9 cellular contexts compared by ENCODE assay signal in genomic region chr5:10595678-10596309, GRCh38. TPM values are rescaled to one million over a fixed set of nuclear protein-coding genes. Genes with fewer than 3 reads are reported as not detected.
DNase-seq lines count a peak whose midpoint lies in the region; ATAC-seq and TF ChIP-seq lines count a peak whose summit lies in the region.
"Had no signal": no experiment of that assay in that cellular context is flagged by ENCODE, and none has a peak within 500 bp of the region (broad histone marks: within the 10 kb centered on the region; RNA-seq: fewer than 3 reads in every experiment).

No MANE protein-coding gene starts in this region.

- no peaks in the 10 kb centered on the region for H4K20me1 ChIP-seq in osteoblast (ENCODE audit: insufficient read depth, low read length)

- no peak for TF ChIP-seq CTCF in osteoblast (IDR thresholded peaks at IDR 0.05; ENCODE audit: extremely low read depth, low read depth, low read length)

- peak overlapping the region; percentile 84 for H2AFZ ChIP-seq in osteoblast (ENCODE audit: low read length)

- H3K27ac Mint-ChIP-seq in T-helper 1 cell treated with Interleukin-12 subunit alpha and Interleukin-12 subunit beta and Interleukin-4 antibody, amounts not matched to agents 30 μg/mL and 1 μg/mL, for 36 hours, result peak overlapping the region; percentile 75

- H3K27me3 Mint-ChIP-seq in T-helper 1 cell treated with Interleukin-12 subunit alpha and Interleukin-12 subunit beta and Interleukin-4 antibody, amounts not matched to agents 30 μg/mL and 1 μg/mL, for 36 hours (ENCODE audit: low read depth), result no peaks in the 10 kb centered on the region
- H3K27me3 Mint-ChIP-seq: IgD-negative memory B cell had no signal

- peaks cover 62% of the 10 kb centered on the region for H3K4me1 Mint-ChIP-seq in T-helper 1 cell treated with Interleukin-12 subunit alpha and Interleukin-12 subunit beta and Interleukin-4 antibody, amounts not matched to agents 30 μg/mL and 1 μg/mL, for 36 hours (ENCODE audit: low read depth)

- peak overlapping the region; percentile 86 for H3K4me2 ChIP-seq in osteoblast (ENCODE audit: insufficient read depth, low read length)

- H3K36me3 Mint-ChIP-seq in T-helper 1 cell treated with Interleukin-12 subunit alpha and Interleukin-12 subunit beta and Interleukin-4 antibody, amounts not matched to agents 30 μg/mL and 1 μg/mL, for 36 hours (ENCODE audit: low read depth), result peaks cover 24% of the 10 kb centered on the region

- H3K9me3 ChIP-seq in osteoblast (ENCODE audit: low read depth, low read length), result no peaks in the 10 kb centered on the region

- peaks cover 6% of the 10 kb centered on the region for H3K9me3 Mint-ChIP-seq in T-helper 1 cell treated with Interleukin-12 subunit alpha and Interleukin-12 subunit beta and Interleukin-4 antibody, amounts not matched to agents 30 μg/mL and 1 μg/mL, for 36 hours
- H3K9me3 Mint-ChIP-seq: IgD-negative memory B cell had no signal

- peak; percentile 42 for ATAC-seq in HG02798 (IDR thresholded peaks at IDR 0.05; ENCODE audit: poor library complexity, unreplicated experiment)

- peak; percentile 24 for DNase-seq in D341Med (ENCODE audit: low spot score)
- DNase-seq in ecto neural progenitor cell (ENCODE audit: low spot score), result peak; percentile 21
- peak; percentile 92 for DNase-seq in osteoblast (ENCODE audit: insufficient read length, low spot score, missing footprints)
- no peak for DNase-seq in NAMALWA (ENCODE audit: low spot score)
- DNase-seq in NCI-H187 (lab: John Stamatoyannopoulos, UW), result no peak
- DNase-seq in NCI-H526 treated with DMSO at 0.1 percent for 48 hours (lab: John Stamatoyannopoulos, UW), result no peak

- H3K4me1 ChIP-seq in osteoblast (ENCODE audit: insufficient read depth, low read length), result peaks cover 35% of the 10 kb centered on the region

- no peaks in the 10 kb centered on the region for H3K27me3 ChIP-seq in osteoblast (ENCODE audit: insufficient read depth, low read length)

- H3K27ac ChIP-seq in osteoblast (ENCODE audit: low read depth, low read length), result peak overlapping the region; percentile 84

- H3K4me3 ChIP-seq in osteoblast (ENCODE audit: insufficient read depth, low read length), result peak overlapping the region; percentile 51

- peaks cover 10% of the 10 kb centered on the region for H3K79me2 ChIP-seq in osteoblast (ENCODE audit: insufficient read depth, low read length)

- H3K4me3 Mint-ChIP-seq in T-helper 1 cell treated with Interleukin-12 subunit alpha and Interleukin-12 subunit beta and Interleukin-4 antibody, amounts not matched to agents 30 μg/mL and 1 μg/mL, for 36 hours, result peak overlapping the region; percentile 56
- H3K4me3 Mint-ChIP-seq: IgD-negative memory B cell had no signal

- H3K36me3 ChIP-seq in osteoblast (ENCODE audit: insufficient read depth, low read length), result no peaks in the 10 kb centered on the region

RNA-seq across cellular contexts. Expression of gene ANKRD33B, which starts 31.9 kb away (rescaled TPM):
- 5.1 and 5.6 TPM in 2 replicates for total RNA-seq in osteoblast

Comparison
In these comparisons a context has a peak if more than half of its experiments do, and no peak if none do; other contexts are left out.
1. DNase-seq: peak in D341Med (single experiment), ecto neural progenitor cell (single experiment) and osteoblast (single experiment); none in NAMALWA (single experiment), NCI-H187 (0 of 2) and NCI-H526 treated with DMSO at 0.1 percent for 48 hours (single experiment).